ENCODE assay signal across 27 cellular contexts in genomic region chrX:110053453-110053852, GRCh38.
"Had no signal": no experiment of that assay in that cellular context is flagged by ENCODE, and none has a peak within 500 bp of the region (broad histone marks: within the 10 kb centered on the region; RNA-seq: fewer than 3 reads in every experiment).

No MANE protein-coding gene starts in this region.

- H3K4me3 ChIP-seq: colonic mucosa, coronary artery, dorsolateral prefrontal cortex, esophagus muscularis mucosa, esophagus squamous epithelium, gastroesophageal sphincter, heart left ventricle, heart right ventricle had no signal

- H3K4me1 ChIP-seq: colonic mucosa, esophagus squamous epithelium, foreskin keratinocyte, gastroesophageal sphincter, heart left ventricle, heart right ventricle had no signal

- ATAC-seq: effector memory CD8-positive, alpha-beta T cell; esophagus mucosa; foreskin keratinocyte; gastroesophageal sphincter; heart left ventricle; heart right ventricle had no signal

- H3K27me3 ChIP-seq: colonic mucosa, esophagus muscularis mucosa, esophagus squamous epithelium, foreskin keratinocyte, gastroesophageal sphincter had no signal

- FAIRE-seq: colon, endometrium, endothelial cell of umbilical vein, frontal cortex had no signal

- H3K9me3 ChIP-seq: colonic mucosa, esophagus muscularis mucosa, esophagus squamous epithelium, gastroesophageal sphincter, heart left ventricle, heart right ventricle had no signal

- H3K36me3 ChIP-seq: colonic mucosa, esophagus muscularis mucosa had no signal

- DNase-seq: colonic mucosa; cortex of kidney; dermis blood vessel endothelial cell; dorsolateral prefrontal cortex; effector CD4-positive, alpha-beta T cell; effector CD8-positive, alpha-beta T cell; effector memory CD4-positive, alpha-beta T cell; effector memory CD8-positive, alpha-beta T cell; endodermal cell; erythroblast; esophagus squamous epithelium; foreskin fibroblast; foreskin keratinocyte; foreskin melanocyte; glutamatergic neuron; head of caudate nucleus; heart left ventricle; heart right ventricle had no signal

- H3K27ac ChIP-seq: colonic mucosa, coronary artery, dorsolateral prefrontal cortex, epithelial cell of prostate, esophagus muscularis mucosa, esophagus squamous epithelium, foreskin keratinocyte, gastroesophageal sphincter, heart left ventricle, heart right ventricle had no signal
